In genomic region chr14:101539929-101540328, GRCh38 we compare ENCODE assay signal across 36 cellular contexts. TPM values are rescaled to one million over a fixed set of nuclear protein-coding genes. Genes with fewer than 3 reads are reported as not detected.
"Had no signal": no experiment of that assay in that cellular context is flagged by ENCODE, and none has a peak within 500 bp of the region (broad histone marks: within the 10 kb centered on the region; RNA-seq: fewer than 3 reads in every experiment).

No MANE protein-coding gene starts in this region.

- H3K36me3 ChIP-seq: adrenal gland, Peyer's patch, SJSA1 had no signal

- ATAC-seq: activated CD8-positive, alpha-beta T cell treated with anti-CD3 and anti-CD28 coated beads for 36 hours; activated naive CD4-positive, alpha-beta T cell treated with anti-CD3 and anti-CD28 coated beads, Interleukin-2, amount 50 U/mL, for 72 hours; PC-3 had no signal

- H3K36me3 Mint-ChIP-seq: brain had no signal

- H3K27me3 ChIP-seq: adrenal gland, Peyer's patch, SJSA1 had no signal

- H3K27me3 Mint-ChIP-seq: activated CD4-positive, alpha-beta T cell treated with anti-CD3 and anti-CD28 coated beads, Interleukin-2, amount 10 ng/mL, durations not matched to agents 24 days and 14 days; activated CD8-positive, alpha-beta T cell treated with anti-CD3 and anti-CD28 coated beads for 36 hours; activated T-cell treated with anti-CD3 and anti-CD28 coated beads, Interleukin-2, amount 50 U/mL, for 24 hours had no signal

- H3K4me3 ChIP-seq: adrenal gland, Peyer's patch, SJSA1 had no signal

- H3K9ac ChIP-seq: SK-N-SH had no signal

- FAIRE-seq: bronchial epithelial cell, TTC549 had no signal

- H3K9me3 Mint-ChIP-seq: activated CD4-positive, alpha-beta T cell treated with anti-CD3 and anti-CD28 coated beads, Interleukin-2, amount 10 ng/mL, durations not matched to agents 24 days and 14 days; activated T-helper 2 cell treated with anti-CD3 and anti-CD28 coated beads, Interferon-gamma antibody, Interleukin-2, Interleukin-4, amounts not matched to agents 10 μg/mL and 5 μg/mL and 100 μg/mL, durations not matched to agents 14 hours and 24 hours and 36 hours had no signal

- H3K9me3 ChIP-seq: adrenal gland, Peyer's patch, SJSA1, SK-N-SH had no signal

- DNase-seq: activated CD4-positive, alpha-beta T cell treated with anti-CD3 and anti-CD28 coated beads, Interleukin-2, amount 10 ng/mL, durations not matched to agents 24 days and 14 days; activated CD4-positive, alpha-beta T cell treated with anti-CD3 and anti-CD28 coated beads, Interleukin-2, amount 50 U/mL, for 4 hours; activated CD8-positive, alpha-beta T cell treated with anti-CD3 and anti-CD28 coated beads for 36 hours; activated gamma-delta T cell; activated naive CD4-positive, alpha-beta T cell treated with anti-CD3 and anti-CD28 coated beads for 36 hours; activated T-cell treated with anti-CD3 and anti-CD28 coated beads, Interleukin-2, amount 50 U/mL, for 24 hours; adrenal gland; anterior cingulate cortex; caudate nucleus; cerebellar nuclear complex; NCI-H1048; NCI-H1105 treated with DMSO at 0.1 percent for 48 hours; NCI-H1436; NCI-H1694; NCI-H1930; NCI-H2081 treated with DMSO at 0.1 percent for 48 hours; NCI-H2171; NCI-H510A; NCI-H526; NCI-H748 treated with DMSO at 0.1 percent for 48 hours; NK-92 treated with Interleukin-12 subunit alpha and Interleukin-12 subunit beta, amount 100 ng/mL, for 24 hours; PC-3; Peyer's patch; RPMI8226; SHP77 treated with DMSO at 0.1 percent for 48 hours; SK-N-SH had no signal

- H3K27ac Mint-ChIP-seq: activated CD4-positive, alpha-beta T cell treated with anti-CD3 and anti-CD28 coated beads, Interleukin-2, amount 10 ng/mL, durations not matched to agents 24 days and 14 days; activated CD8-positive, alpha-beta T cell treated with anti-CD3 and anti-CD28 coated beads for 36 hours; activated naive CD4-positive, alpha-beta T cell treated with anti-CD3 and anti-CD28 coated beads for 36 hours; activated naive CD4-positive, alpha-beta T cell treated with anti-CD3 and anti-CD28 coated beads, Interleukin-2, amount 50 U/mL, for 72 hours; activated T-cell treated with anti-CD3 and anti-CD28 coated beads, Interleukin-2, amount 50 U/mL, for 24 hours; activated T-helper 2 cell treated with anti-CD3 and anti-CD28 coated beads, Interferon-gamma antibody, Interleukin-2, Interleukin-4, amounts not matched to agents 10 μg/mL and 5 μg/mL and 100 μg/mL, durations not matched to agents 14 hours and 24 hours and 36 hours; T-helper 1 cell treated with Interleukin-12 subunit alpha and Interleukin-12 subunit beta and Interleukin-4 antibody, amounts not matched to agents 30 μg/mL and 1 μg/mL, for 36 hours; T-helper 2 cell treated with Interferon-gamma antibody and Interleukin-4, amounts not matched to agents 5 μg/mL and 100 μg/mL, for 36 hours had no signal

- H3K4me3 Mint-ChIP-seq: activated CD4-positive, alpha-beta T cell treated with anti-CD3 and anti-CD28 coated beads, Interleukin-2, amount 10 ng/mL, durations not matched to agents 24 days and 14 days; activated CD8-positive, alpha-beta T cell treated with anti-CD3 and anti-CD28 coated beads for 36 hours; activated naive CD4-positive, alpha-beta T cell treated with anti-CD3 and anti-CD28 coated beads for 36 hours; activated T-cell treated with anti-CD3 and anti-CD28 coated beads, Interleukin-2, amount 50 U/mL, for 24 hours; brain; T-helper 1 cell treated with Interleukin-12 subunit alpha and Interleukin-12 subunit beta and Interleukin-4 antibody, amounts not matched to agents 30 μg/mL and 1 μg/mL, for 36 hours; T-helper 2 cell treated with Interferon-gamma antibody and Interleukin-4, amounts not matched to agents 5 μg/mL and 100 μg/mL, for 36 hours had no signal

- H3K4me2 ChIP-seq: SK-N-SH had no signal

- H3K4me1 ChIP-seq: adrenal gland, SJSA1 had no signal

- H3K27ac ChIP-seq: adrenal gland, Peyer's patch, SJSA1 had no signal

RNA-seq across cellular contexts. Expression of gene DIO3, which starts 21.4 kb away (rescaled TPM):
- total RNA-seq: activated CD4-positive, alpha-beta T cell treated with anti-CD3 and anti-CD28 coated beads, Interleukin-2, amount 10 ng/mL, durations not matched to agents 24 days and 14 days; activated CD8-positive, alpha-beta memory T cell treated with anti-CD3 and anti-CD28 coated beads for 36 hours; activated CD8-positive, alpha-beta T cell treated with anti-CD3 and anti-CD28 coated beads for 36 hours; activated naive CD4-positive, alpha-beta T cell treated with anti-CD3 and anti-CD28 coated beads for 36 hours; activated naive CD4-positive, alpha-beta T cell treated with anti-CD3 and anti-CD28 coated beads, Interleukin-2, amount 50 U/mL, for 72 hours; activated T-helper 2 cell treated with anti-CD3 and anti-CD28 coated beads, Interferon-gamma antibody, Interleukin-2, Interleukin-4, amounts not matched to agents 10 μg/mL and 5 μg/mL and 100 μg/mL, durations not matched to agents 14 hours and 24 hours and 36 hours; bronchial epithelial cell; M059J; SJSA1 had no signal
- polyA plus RNA-seq: SK-N-SH had no signal
